21 cellular contexts compared by ENCODE assay signal in genomic region chr13:26308250-26308649, GRCh38. TPM values are rescaled to one million over a fixed set of nuclear protein-coding genes. Genes with fewer than 3 reads are reported as not detected.
DNase-seq lines count a peak whose midpoint lies in the region; ATAC-seq, FAIRE-seq and TF ChIP-seq lines count a peak whose summit lies in the region.
"Had no signal": no experiment of that assay in that cellular context is flagged by ENCODE, and none has a peak within 500 bp of the region (broad histone marks: within the 10 kb centered on the region; RNA-seq: fewer than 3 reads in every experiment).

No MANE protein-coding gene starts in this region.

- TF ChIP-seq RAD21 in HepG2 (CRISPR knock-in tag; IDR thresholded peaks at IDR 0.05) (no peak), H1 (IDR thresholded peaks at IDR 0.05 in 1 of 2, conservative IDR thresholded peaks at IDR 0.05 in 1 of 2; ENCODE audit: low read depth in 2 of 2, low read length in 2 of 2) (no peak)

- H3K36me3 ChIP-seq in HepG2 (replicated peaks in 1 of 2; ENCODE audit: control insufficient read depth in 1 of 2, insufficient read depth in 2 of 2, low read length in 2 of 2): no peaks in the 10 kb centered on the region
- H3K36me3 ChIP-seq in right lobe of liver: no peaks in the 10 kb centered on the region
- no peaks in the 10 kb centered on the region for H3K36me3 ChIP-seq in H1 (ENCODE audit: control insufficient read depth in 2 of 4, insufficient read depth in 4 of 4, low read length in 3 of 4)
- H3K36me3 ChIP-seq in keratinocyte (ENCODE audit: control insufficient read depth in 2 of 2, extremely low read depth in 1 of 2, insufficient read depth in 2 of 2, low read length in 2 of 2): no peaks in the 10 kb centered on the region
- no peaks in the 10 kb centered on the region for H3K36me3 ChIP-seq in trophoblast cell (ENCODE audit: control insufficient read depth in 1 of 2, insufficient read depth in 2 of 2, low read length in 2 of 2)

- H3K4me2 ChIP-seq in HepG2 (ENCODE audit: low read depth, low read length) (no peak overlapping the region), H1 (ENCODE audit: insufficient read depth in 1 of 2, low read depth in 2 of 2, low read length in 2 of 2) (no peak overlapping the region), keratinocyte (ENCODE audit: control insufficient read depth, extremely low read depth, insufficient read depth, low read depth, low read length) (no peak overlapping the region), trophoblast cell (ENCODE audit: low read length) (no peak overlapping the region)
- H3K4me2 ChIP-seq: A549 had no signal

- H2AK5ac ChIP-seq in H1 (ENCODE audit: low read depth, low read length) (no peak overlapping the region), trophoblast cell (ENCODE audit: low read length) (no peak overlapping the region)

- TF ChIP-seq CTCF in HepG2 (CRISPR knock-in tag; IDR thresholded peaks at IDR 0.05) (no peak), right lobe of liver (IDR thresholded peaks at IDR 0.05) (no peak), H1 (IDR thresholded peaks at IDR 0.05; ENCODE audit: control extremely low read depth in 1 of 3, insufficient read depth in 1 of 3, low read depth in 1 of 3, low read length in 3 of 3) (no peak), keratinocyte (optimal IDR thresholded peaks at IDR 0.05 in 1 of 3, IDR thresholded peaks at IDR 0.05 in 1 of 3, conservative IDR thresholded peaks at IDR 0.05 in 1 of 3; ENCODE audit: extremely low read depth in 1 of 3, insufficient read depth in 2 of 3, low read length in 3 of 3) (no peak)

- intact Hi-C loops in HepG2 (cut with micrococcal nuclease; ENCODE audit: unreplicated experiment): no loop called here
- intact Hi-C loops in right lobe of liver (cut with DNase I): no loop called here
- intact Hi-C loops in left colon (cut with DNase I, micrococcal nuclease): no loop called here

- H3K18ac ChIP-seq in H1 (ENCODE audit: extremely low read depth, low read length): no peak overlapping the region
- no peak overlapping the region for H3K18ac ChIP-seq in trophoblast cell (ENCODE audit: low read length)

- H4K20me1 ChIP-seq in HepG2 (ENCODE audit: insufficient read depth, low read length) (no peaks in the 10 kb centered on the region), H1 (replicated peaks in 1 of 2; ENCODE audit: control insufficient read depth in 1 of 2, insufficient read depth in 2 of 2, low read length in 2 of 2) (peaks cover 0 to 8% of the 10 kb centered on the region in 2 experiments), keratinocyte (ENCODE audit: control insufficient read depth, extremely low read depth, insufficient read depth, low read length) (no peaks in the 10 kb centered on the region)

- H3K4me3 ChIP-seq in HepG2 (replicated peaks in 1 of 3; ENCODE audit: insufficient read depth in 1 of 3, low read depth in 2 of 3, low read length in 3 of 3) (no peak overlapping the region), right lobe of liver (no peak overlapping the region), H1 (ENCODE audit: extremely low read depth in 1 of 4, insufficient read depth in 2 of 4, low read depth in 3 of 4, low read length in 4 of 4) (no peak overlapping the region), keratinocyte (ENCODE audit: control insufficient read depth in 2 of 3, extremely low read depth in 1 of 3, insufficient read depth in 2 of 3, low read depth in 1 of 3, low read length in 3 of 3) (no peak overlapping the region), trophoblast cell (ENCODE audit: low read depth, low read length) (no peak overlapping the region)
- H3K4me3 ChIP-seq: A549; BLaER1 treated with 17β-estradiol and CSF1 and Interleukin-3, amounts not matched to agents 10 nM and 100 nM had no signal

- FAIRE-seq in HepG2 (lab: Jason Lieb, UNC): no peak
- FAIRE-seq in H1 (lab: Jason Lieb, UNC): no peak
- peak; percentile 58 for FAIRE-seq in keratinocyte (lab: Jason Lieb, UNC)
- FAIRE-seq: A549, G401.6, GM19239 had no signal

- no peak overlapping the region for H3K23ac ChIP-seq in H1 (ENCODE audit: insufficient read length)
- no peak overlapping the region for H3K23ac ChIP-seq in trophoblast cell (ENCODE audit: low read length)

- H3K27me3 ChIP-seq in HepG2 (ENCODE audit: control insufficient read depth in 1 of 2, insufficient read depth in 2 of 2, low read length in 2 of 2) (no peaks in the 10 kb centered on the region), right lobe of liver (no peaks in the 10 kb centered on the region), H1 (replicated peaks in 1 of 4; ENCODE audit: control insufficient read depth in 3 of 4, extremely low read depth in 1 of 4, insufficient read depth in 3 of 4, low read length in 3 of 4) (no peaks in the 10 kb centered on the region), keratinocyte (ENCODE audit: control insufficient read depth, extremely low read depth, insufficient read depth, low read length) (no peaks in the 10 kb centered on the region), trophoblast cell (ENCODE audit: insufficient read depth, low read length) (no peaks in the 10 kb centered on the region)
- H3K27me3 ChIP-seq: BLaER1 treated with 17β-estradiol and CSF1 and Interleukin-3, amounts not matched to agents 10 nM and 100 nM had no signal

- H4K8ac ChIP-seq in H1 (ENCODE audit: extremely low read depth, insufficient read depth, low read length): no peak overlapping the region
- no peak overlapping the region for H4K8ac ChIP-seq in trophoblast cell (ENCODE audit: low read depth, low read length)

- POLR2A ChIA-PET in HepG2 (lab: Yijun Ruan, JAX): no interaction called here
- POLR2A ChIA-PET in H1 (lab: Charles Lee; ENCODE audit: partially characterized antibody): no interaction called here

- H3K9ac ChIP-seq in HepG2 (ENCODE audit: insufficient read depth, low read depth, low read length) (no peak overlapping the region), H1 (replicated peaks in 1 of 4; ENCODE audit: extremely low read depth in 1 of 4, low read depth in 3 of 4, low read length in 3 of 4) (no peak overlapping the region), keratinocyte (ENCODE audit: control insufficient read depth, extremely low read depth, insufficient read depth, low read length) (no peak overlapping the region), trophoblast cell (ENCODE audit: low read length) (peak overlapping the region; percentile 52)
- H3K9ac ChIP-seq: BLaER1 treated with 17β-estradiol and CSF1 and Interleukin-3, amounts not matched to agents 10 nM and 100 nM had no signal

- no peaks in the 10 kb centered on the region for H3K9me1 ChIP-seq in keratinocyte (ENCODE audit: control insufficient read depth, extremely low read depth, insufficient read depth, low read length)

- H2BK15ac ChIP-seq in H1 (ENCODE audit: low read length): no peak overlapping the region

- no peak overlapping the region for H2BK20ac ChIP-seq in H1 (ENCODE audit: low read length)

- H2BK12ac ChIP-seq in H1 (ENCODE audit: low read depth, low read length): no peak overlapping the region
- no peak overlapping the region for H2BK12ac ChIP-seq in trophoblast cell (ENCODE audit: low read length)

- H3K56ac ChIP-seq in H1 (replicated peaks; ENCODE audit: insufficient read length, low read depth, low read length): no peak overlapping the region

- in situ Hi-C loops in HepG2 (cut with HindIII; ENCODE audit: extremely low pct_ligation_motif_present, low pct_unique_long_range_greater_than_20kb): no loop called here

- no peak for TF ChIP-seq EP300 in HepG2 (IDR thresholded peaks at IDR 0.05; ENCODE audit: low read depth in 2 of 2, low read length in 2 of 2)
- no peak for TF ChIP-seq EP300 in HepG2 (CRISPR knock-in tag; IDR thresholded peaks at IDR 0.05; ENCODE audit: borderline replicate concordance)
- no peak for TF ChIP-seq EP300 in H1 (IDR thresholded peaks at IDR 0.05; ENCODE audit: borderline replicate concordance in 1 of 2, low read depth in 2 of 2, low read length in 2 of 2)

- H3K4me1 ChIP-seq in HepG2 (ENCODE audit: insufficient read depth, low read length) (no peaks in the 10 kb centered on the region), right lobe of liver (no peaks in the 10 kb centered on the region), H1 (replicated peaks in 1 of 4; ENCODE audit: control insufficient read depth in 3 of 4, insufficient read depth in 4 of 4, low read length in 3 of 4) (no peaks in the 10 kb centered on the region), keratinocyte (ENCODE audit: control insufficient read depth, extremely low read depth, insufficient read depth, low read length) (peaks cover 10% of the 10 kb centered on the region), trophoblast cell (ENCODE audit: control insufficient read depth in 1 of 2, insufficient read depth in 2 of 2, low read length in 2 of 2) (no peaks in the 10 kb centered on the region)
- H3K4me1 ChIP-seq: Caco-2 had no signal

- TF ChIP-seq POLR2A in HepG2 (IDR thresholded peaks at IDR 0.05; ENCODE audit: insufficient read depth in 1 of 2, low read depth in 2 of 2, low read length in 2 of 2) (no peak), right lobe of liver (IDR thresholded peaks at IDR 0.05) (no peak), H1 (IDR thresholded peaks at IDR 0.05; ENCODE audit: control extremely low read depth in 1 of 2, low read depth in 2 of 2, low read length in 2 of 2) (no peak)

- H4K91ac ChIP-seq in H1 (replicated peaks; ENCODE audit: insufficient read length, low read length) (no peak overlapping the region), trophoblast cell (ENCODE audit: low read depth, low read length) (no peak overlapping the region)

- H3K4ac ChIP-seq in H1 (replicated peaks; ENCODE audit: insufficient read length, low read depth, low read length) (no peak overlapping the region), trophoblast cell (ENCODE audit: low read depth, low read length) (peak overlapping the region; percentile 59)

- no peak overlapping the region for H4K12ac ChIP-seq in trophoblast cell (ENCODE audit: low read depth, low read length)

- H2BK5ac ChIP-seq in H1 (ENCODE audit: low read depth, low read length) (no peak overlapping the region), trophoblast cell (ENCODE audit: low read depth, low read length, poor library complexity) (no peak overlapping the region)

- H4K5ac ChIP-seq in H1 (ENCODE audit: insufficient read length, low read depth, low read length): no peak overlapping the region

- CTCF ChIA-PET in HepG2 (lab: Yijun Ruan, JAX; ENCODE audit: low intra/inter-chr PET ratio, low total read pairs) (no interaction called here), H1 (lab: Charles Lee; ENCODE audit: partially characterized antibody) (interaction anchor here (0.7 kb wide), 4 partner anchors 10 to 109 kb away, joined by 3 to 6 read pairs (median 3); no protein-coding TSS in a partner anchor)

- H3K79me1 ChIP-seq in H1 (ENCODE audit: low read depth, low read length): peaks cover 6% of the 10 kb centered on the region
- H3K79me1 ChIP-seq in trophoblast cell (ENCODE audit: low read length): no peaks in the 10 kb centered on the region

- H2AFZ ChIP-seq in HepG2 (ENCODE audit: low read length) (no peak overlapping the region), H1 (ENCODE audit: low read length) (no peak overlapping the region), keratinocyte (ENCODE audit: control insufficient read depth, low read length) (no peak overlapping the region), trophoblast cell (ENCODE audit: insufficient read depth, low read length, poor library complexity) (no peak overlapping the region)

- no peak overlapping the region for H3K14ac ChIP-seq in H1 (ENCODE audit: insufficient read length)
- H3K14ac ChIP-seq in trophoblast cell (ENCODE audit: low read length): no peak overlapping the region

- no peak overlapping the region for H2BK120ac ChIP-seq in H1 (replicated peaks; ENCODE audit: low read depth, low read length)
- no peak overlapping the region for H2BK120ac ChIP-seq in trophoblast cell (ENCODE audit: insufficient read depth, low read length, poor library complexity)

- H3K9me3 ChIP-seq in HepG2 (ENCODE audit: low read length) (no peaks in the 10 kb centered on the region), right lobe of liver (no peaks in the 10 kb centered on the region), H1 (ENCODE audit: insufficient read depth in 2 of 2, low read depth in 1 of 2, low read length in 1 of 2) (no peaks in the 10 kb centered on the region), keratinocyte (ENCODE audit: control insufficient read depth, low read depth, low read length) (no peaks in the 10 kb centered on the region), trophoblast cell (ENCODE audit: insufficient read depth, low read depth, low read length) (no peaks in the 10 kb centered on the region)
- H3K9me3 ChIP-seq: A549, Caco-2 had no signal

- dilution Hi-C loops in keratinocyte (cut with MboI; ENCODE audit: extremely low pct_ligation_motif_present, low sequenced_read_pairs): no loop called here

- no peaks in the 10 kb centered on the region for H3K23me2 ChIP-seq in H1 (ENCODE audit: low read depth, low read length)

- DNase-seq in HepG2 (ENCODE audit: low spot score): no peak
- DNase-seq in right lobe of liver: no peak
- no peak for DNase-seq in H1 (ENCODE audit: low read depth in 1 of 2, low spot score in 2 of 2)
- DNase-seq in keratinocyte (ENCODE audit: low read depth, low spot score): no peak
- no peak for DNase-seq in trophoblast cell
- no peak for DNase-seq in left colon
- DNase-seq in HuH-7 (ENCODE audit: low spot score): no peak
- DNase-seq: AML-193; Caco-2; Calu3; CD4-positive, alpha-beta T cell; CD8-positive, alpha-beta T cell; DMS79 treated with DMSO at 0.1 percent for 48 hours; GF-D8 had no signal

- H3K27ac ChIP-seq in HepG2 (ENCODE audit: extremely low read length, insufficient read depth, low read length) (no peak overlapping the region), right lobe of liver (no peak overlapping the region), H1 (ENCODE audit: low read depth, low read length) (no peak overlapping the region), keratinocyte (ENCODE audit: control insufficient read depth, insufficient read depth, low read length) (no peak overlapping the region), trophoblast cell (ENCODE audit: low read depth, low read length) (no peak overlapping the region)
- H3K27ac ChIP-seq: 22Rv1; A549; BLaER1 treated with 17β-estradiol and CSF1 and Interleukin-3, amounts not matched to agents 10 nM and 100 nM; C4-2B had no signal

- ATAC-seq in HepG2 (no peak), right lobe of liver (no peak), left colon (no peak), GM21825 (IDR thresholded peaks at IDR 0.05; ENCODE audit: unreplicated experiment) (no peak)
- ATAC-seq: A549; CD8-positive, alpha-beta T cell had no signal

- H3K79me2 ChIP-seq in HepG2 (ENCODE audit: insufficient read depth, low read length) (peaks cover 33% of the 10 kb centered on the region), H1 (ENCODE audit: control insufficient read depth in 1 of 2, insufficient read depth in 2 of 2, low read length in 2 of 2) (peaks cover 4 to 89% of the 10 kb centered on the region in 2 experiments; a peak in 3 of 4 replicates), keratinocyte (ENCODE audit: control insufficient read depth, insufficient read depth, low read length) (peaks cover 32% of the 10 kb centered on the region), trophoblast cell (ENCODE audit: control insufficient read depth, insufficient read depth, low read length, poor library complexity) (no peaks in the 10 kb centered on the region)

- no TSS peak for BruUV-seq in HepG2 (replicated peaks; lab: Mats Ljungman, UMichigan)

RNA-seq across cellular contexts. Expression of gene CDK8, which starts 54.3 kb away (rescaled TPM):
- total RNA-seq in HepG2 (2016; rRNA removed; fragmentation: Illumina TruSeq; extraction: Trizol) (16.4 and 21.3 TPM in 2 replicates), right lobe of liver (10 to 100 TPM in 1 of 6 experiments, 1 to 10 TPM in 5; 6.2 to 10.5 (median 7.7) TPM), left colon (10 to 100 TPM; 16.5 to 23.0 TPM)
- 9.4 and 10.8 TPM in 2 replicates for total RNA-seq in HepG2 (2016; cell fraction: cytosol; rRNA removed; fragmentation: Illumina TruSeq; extraction: Trizol; ENCODE audit: low read depth)
- total RNA-seq in HepG2 (2016; cell fraction: insoluble cytoplasmic fraction; rRNA removed; fragmentation: Illumina TruSeq; extraction: Trizol): 16.5 and 18.1 TPM in 2 replicates
- total RNA-seq in HepG2 (2016; cell fraction: membrane; rRNA removed; fragmentation: Illumina TruSeq; extraction: Trizol): 14.5 and 14.6 TPM in 2 replicates
- total RNA-seq in HepG2 (2016; cell fraction: nucleus; rRNA removed; fragmentation: Illumina TruSeq; extraction: Trizol): 13.3 and 15.7 TPM in 2 replicates
- polyA plus RNA-seq in HepG2 (2011; rRNA removed) (13.7 and 15.8 TPM in 2 replicates), H1 (2011; rRNA removed) (14.1 and 25.6 TPM in 2 replicates), keratinocyte (22.2 to 27.5 TPM (median 23.4 TPM) in 3 replicates)
- polyA plus RNA-seq in HepG2 (2011; cell fraction: cytosol; rRNA removed): 8.6 and 11.8 TPM in 2 replicates
- polyA plus RNA-seq in HepG2 (2011; cell fraction: nucleus; rRNA removed): 14.0 TPM in 2 replicates
- 11.1 and 13.6 TPM in 2 replicates for polyA plus RNA-seq in HepG2 (2012)
- polyA plus RNA-seq in HepG2 (2016; cell fraction: cytosol; fragmentation: Illumina TruSeq; extraction: Trizol; ENCODE audit: low read depth): 1.7 and 1.8 TPM in 2 replicates
- 17.6 and 18.5 TPM in 2 replicates for polyA plus RNA-seq in HepG2 (2016; cell fraction: insoluble cytoplasmic fraction; fragmentation: Illumina TruSeq; extraction: Trizol; ENCODE audit: low read depth)
- 6.1 and 6.3 TPM in 2 replicates for polyA plus RNA-seq in HepG2 (2016; cell fraction: membrane; fragmentation: Illumina TruSeq; extraction: Trizol; ENCODE audit: low read depth)
- polyA plus RNA-seq in HepG2 (2016; cell fraction: nucleus; fragmentation: Illumina TruSeq; extraction: Trizol; ENCODE audit: insufficient read depth, low read depth): 23.1 and 24.6 TPM in 2 replicates
- 21.3 and 22.8 TPM in 2 replicates for polyA minus RNA-seq in HepG2 (2011; rRNA and poly(A)+ RNA removed; ENCODE audit: low replicate concordance)
- polyA minus RNA-seq in HepG2 (2011; cell fraction: cytosol; rRNA and poly(A)+ RNA removed): 11.7 and 12.0 TPM in 2 replicates
- polyA minus RNA-seq in HepG2 (2011; cell fraction: nucleus; rRNA and poly(A)+ RNA removed): 14.9 and 15.5 TPM in 2 replicates
- total RNA-seq in H1 (2021; fragmentation: NEBNext Ultra II Directional; extraction: Animal tissue kit (Norgen Biotek cat#: 25700)): 22.1 and 23.7 TPM in 2 replicates
- 22.6 TPM for polyA plus RNA-seq in H1 (2011; cell fraction: cytosol; rRNA removed)
- polyA plus RNA-seq in H1 (2011; cell fraction: nucleus; rRNA removed): 20.3 TPM
- 16.3 to 18.6 TPM (median 18.0 TPM) in 4 replicates for polyA plus RNA-seq in H1 (2012, experiment 1 of 2)
- 3.3 TPM for polyA plus RNA-seq in H1 (2012, experiment 2 of 2)
- polyA plus RNA-seq in H1 (2013, experiment 1 of 2): 22.8 TPM
- polyA plus RNA-seq in H1 (2013, experiment 2 of 2): 20.2 TPM
- 41.1 and 43.9 TPM in 2 replicates for polyA minus RNA-seq in H1 (2011; rRNA and poly(A)+ RNA removed)
- 16.9 TPM for polyA minus RNA-seq in H1 (2011; cell fraction: cytosol; rRNA and poly(A)+ RNA removed)
- polyA minus RNA-seq in H1 (2011; cell fraction: nucleus; rRNA and poly(A)+ RNA removed): 23.4 TPM
- 35.8 TPM for polyA plus RNA-seq in keratinocyte (2011; ENCODE audit: low read depth)
- 18.6 and 29.2 TPM in 2 replicates for polyA plus RNA-seq in keratinocyte (2011; cell fraction: cytosol; rRNA removed)
- 24.9 and 27.3 TPM in 2 replicates for polyA plus RNA-seq in keratinocyte (2011; cell fraction: nucleus; rRNA removed)
- polyA plus RNA-seq in keratinocyte (2012; ENCODE audit: low replicate concordance): 12.7 and 15.8 TPM in 2 replicates
- polyA minus RNA-seq in keratinocyte: 20.0 to 35.8 TPM (median 35.1 TPM) in 3 replicates
- polyA minus RNA-seq in keratinocyte (2011; cell fraction: cytosol; rRNA and poly(A)+ RNA removed): 11.1 TPM
- 9.7 and 19.5 TPM in 2 replicates for polyA minus RNA-seq in keratinocyte (2011; cell fraction: nucleus; rRNA and poly(A)+ RNA removed)
- polyA plus RNA-seq in trophoblast cell (2013): 48.3 and 49.5 TPM in 2 replicates

Comparison
In these comparisons a context has a peak if more than half of its experiments do, and no peak if none do; other contexts are left out.
1. Of the 41 proteins assayed by ChIP-seq in both HepG2 and H1: peak only in HepG2: none; only in H1: KDM1A; in both: none; in neither: 40.